31 cellular contexts compared by ENCODE assay signal in genomic region chr13:110062777-110063442, GRCh38.
DNase-seq lines count a peak whose midpoint lies in the region; ATAC-seq, FAIRE-seq and TF ChIP-seq lines count a peak whose summit lies in the region.
"Had no signal": no experiment of that assay in that cellular context is flagged by ENCODE, and none has a peak within 500 bp of the region (broad histone marks: within the 10 kb centered on the region; RNA-seq: fewer than 3 reads in every experiment).

No MANE protein-coding gene starts in this region.

- FAIRE-seq in pancreas (lab: Jason Lieb, UNC) = no peak
- FAIRE-seq: A204.1, astrocyte, D721Med, HTR-8/SVneo, islet of Langerhans, K562, urothelium cell line had no signal

- H3K27ac Mint-ChIP-seq in stimulated activated naive B cell treated with anti-CD40 and anti-IgM and Interleukin-4, amounts not matched to agents 10 μg/mL and 1 μg/mL and 100 μg/mL, for 72 hours = no peak overlapping the region
- H3K27ac Mint-ChIP-seq: activated naive CD8-positive, alpha-beta T cell treated with anti-CD3 and anti-CD28 coated beads, Interleukin-2, amount 10 ng/mL, durations not matched to agents 7 days and 5 days; dendritic cell treated with granulocyte-macrophage colony-stimulating factor and Interleukin-4, amounts not matched to agents 40 ng/mL and 50 ng/mL, for 4 days; HFFc6; nephron; stimulated activated naive CD8-positive, alpha-beta T cell treated with anti-CD3 and anti-CD28 coated beads, Interleukin-15, amount 100 ng/mL, for 72 hours had no signal

- no peaks in the 10 kb centered on the region for H3K27me3 ChIP-seq in left ventricle myocardium inferior (ENCODE audit: low read depth)
- no peaks in the 10 kb centered on the region for H3K27me3 ChIP-seq in pancreas

- no peak overlapping the region for H3K4me3 Mint-ChIP-seq in stimulated activated naive B cell treated with anti-CD40 and anti-IgM and Interleukin-4, amounts not matched to agents 10 μg/mL and 1 μg/mL and 100 μg/mL, for 72 hours
- H3K4me3 Mint-ChIP-seq: activated naive CD8-positive, alpha-beta T cell treated with anti-CD3 and anti-CD28 coated beads, Interleukin-2, amount 10 ng/mL, durations not matched to agents 7 days and 5 days; dendritic cell treated with granulocyte-macrophage colony-stimulating factor and Interleukin-4, amounts not matched to agents 40 ng/mL and 50 ng/mL, for 4 days; HFFc6; nephron; stimulated activated naive CD8-positive, alpha-beta T cell treated with anti-CD3 and anti-CD28 coated beads, Interleukin-15, amount 100 ng/mL, for 72 hours had no signal

- TF ChIP-seq CTCF in left ventricle myocardium inferior (IDR thresholded peaks at IDR 0.05; ENCODE audit: borderline replicate concordance) = no peak
- no peak for TF ChIP-seq CTCF in pancreas (IDR thresholded peaks at IDR 0.05)
- TF ChIP-seq CTCF in GM13976 (IDR thresholded peaks at IDR 0.05; ENCODE audit: borderline replicate concordance, control extremely low read depth, extremely low read depth, insufficient read depth, missing control alignments) = no peak

- H3K4me3 ChIP-seq in left ventricle myocardium inferior (no peak overlapping the region), pancreas (no peak overlapping the region)
- H3K4me3 ChIP-seq: K562, lung, thoracic aorta had no signal

- H3K27me3 Mint-ChIP-seq in stimulated activated naive B cell treated with anti-CD40 and anti-IgM and Interleukin-4, amounts not matched to agents 10 μg/mL and 1 μg/mL and 100 μg/mL, for 72 hours = no peaks in the 10 kb centered on the region
- H3K27me3 Mint-ChIP-seq: dendritic cell treated with granulocyte-macrophage colony-stimulating factor and Interleukin-4, amounts not matched to agents 40 ng/mL and 50 ng/mL, for 4 days; stimulated activated naive CD8-positive, alpha-beta T cell treated with anti-CD3 and anti-CD28 coated beads, Interleukin-15, amount 100 ng/mL, for 72 hours had no signal

- H3K36me3 ChIP-seq in left ventricle myocardium inferior = no peaks in the 10 kb centered on the region
- H3K36me3 ChIP-seq in pancreas = no peaks in the 10 kb centered on the region
- H3K36me3 ChIP-seq: thoracic aorta had no signal

- in situ Hi-C loops in GM13976 (cut with MboI; ENCODE audit: low sequenced_read_pairs, unreplicated experiment) = no loop called here

- 71 to 72% methylated on average over 19 of the region's 19 CpGs for WGBS in pancreas, 2 donors

- H3K27ac ChIP-seq in left ventricle myocardium inferior (replicated peaks) (peak overlapping the region; percentile 40), pancreas (peak overlapping the region in 2 of 4 donors; percentile 22 to 50)
- H3K27ac ChIP-seq: thoracic aorta had no signal

- H3K9me3 Mint-ChIP-seq in stimulated activated naive B cell treated with anti-CD40 and anti-IgM and Interleukin-4, amounts not matched to agents 10 μg/mL and 1 μg/mL and 100 μg/mL, for 72 hours = no peaks in the 10 kb centered on the region
- H3K9me3 Mint-ChIP-seq: activated naive CD8-positive, alpha-beta T cell treated with anti-CD3 and anti-CD28 coated beads, Interleukin-2, amount 10 ng/mL, durations not matched to agents 7 days and 5 days; dendritic cell treated with granulocyte-macrophage colony-stimulating factor and Interleukin-4, amounts not matched to agents 40 ng/mL and 50 ng/mL, for 4 days; HFFc6; nephron had no signal

- no peaks in the 10 kb centered on the region for H3K4me1 Mint-ChIP-seq in stimulated activated naive B cell treated with anti-CD40 and anti-IgM and Interleukin-4, amounts not matched to agents 10 μg/mL and 1 μg/mL and 100 μg/mL, for 72 hours
- H3K4me1 Mint-ChIP-seq: activated naive CD8-positive, alpha-beta T cell treated with anti-CD3 and anti-CD28 coated beads, Interleukin-2, amount 10 ng/mL, durations not matched to agents 7 days and 5 days; nephron; stimulated activated naive CD8-positive, alpha-beta T cell treated with anti-CD3 and anti-CD28 coated beads, Interleukin-15, amount 100 ng/mL, for 72 hours had no signal

- peak; percentile 28 to 73 (median 54) for ATAC-seq in pancreas
- no peak for ATAC-seq in stimulated activated naive B cell treated with anti-CD40 and anti-IgM and Interleukin-4, amounts not matched to agents 10 μg/mL and 1 μg/mL and 100 μg/mL, for 72 hours (replicated peaks)
- ATAC-seq: activated CD4-positive, CD25-positive, alpha-beta regulatory T cell treated with anti-CD3 and anti-CD28 coated beads, Interleukin-2, amount 50 U/mL, for 24 hours; K562; stimulated activated naive CD8-positive, alpha-beta T cell treated with anti-CD3 and anti-CD28 coated beads, Interleukin-15, amount 100 ng/mL, for 72 hours had no signal

- H3K9me3 ChIP-seq in left ventricle myocardium inferior (replicated peaks) = no peaks in the 10 kb centered on the region
- H3K9me3 ChIP-seq in pancreas = no peaks in the 10 kb centered on the region
- H3K9me3 ChIP-seq: thoracic aorta had no signal

- H3K4me1 ChIP-seq in left ventricle myocardium inferior = peaks cover 25% of the 10 kb centered on the region
- H3K4me1 ChIP-seq in pancreas = no peaks in the 10 kb centered on the region

- H3K36me3 Mint-ChIP-seq in stimulated activated naive B cell treated with anti-CD40 and anti-IgM and Interleukin-4, amounts not matched to agents 10 μg/mL and 1 μg/mL and 100 μg/mL, for 72 hours = no peaks in the 10 kb centered on the region
- H3K36me3 Mint-ChIP-seq: activated naive CD8-positive, alpha-beta T cell treated with anti-CD3 and anti-CD28 coated beads, Interleukin-2, amount 10 ng/mL, durations not matched to agents 7 days and 5 days had no signal

- peak; percentile 41 for DNase-seq in NCI-H82 (lab: John Stamatoyannopoulos, UW)
- DNase-seq in NCI-H82 treated with DMSO at 0.1 percent for 48 hours (lab: John Stamatoyannopoulos, UW; ENCODE audit: unreplicated experiment) = no peak
- DNase-seq in DMS79 (lab: John Stamatoyannopoulos, UW) = peak; percentile 73
- no peak for DNase-seq in left ventricle myocardium inferior
- DNase-seq in pancreas = peak in 1 of 6 donors; percentile 19
- DNase-seq in stimulated activated naive B cell treated with anti-CD40 and anti-IgM and Interleukin-4, amounts not matched to agents 10 μg/mL and 1 μg/mL and 100 μg/mL, for 72 hours = no peak
- no peak for DNase-seq in GM13976 (ENCODE audit: low spot score)
- DNase-seq in NCI-H1436 treated with DMSO at 0.1 percent for 48 hours (lab: John Stamatoyannopoulos, UW) = no peak
- DNase-seq: activated CD4-positive, alpha-beta T cell treated with anti-CD3 and anti-CD28 coated beads, Interleukin-2, amount 50 U/mL, for 4 hours; activated gamma-delta T cell treated with Interleukin-2 at 50 U/mL for 16 hours; activated naive CD8-positive, alpha-beta T cell treated with anti-CD3 and anti-CD28 coated beads, Interleukin-2, amount 10 ng/mL, durations not matched to agents 7 days and 5 days; activated T-cell treated with anti-CD3 and anti-CD28 coated beads, Interleukin-2, amount 50 U/mL, for 48 hours; GOT3; NCI-H2081; NCI-H446; OCI-M1; stimulated activated CD4-positive, alpha-beta T cell treated with anti-CD3 and anti-CD28 coated beads, Interleukin-1b, Interleukin-23, amount 100 ng/mL, for 48 hours; stimulated activated naive CD8-positive, alpha-beta T cell treated with anti-CD3 and anti-CD28 coated beads, Interleukin-15, amount 100 ng/mL, for 72 hours had no signal

- intact Hi-C loops in left ventricle myocardium inferior (cut with micrococcal nuclease) (no loop called here), pancreas (cut with DNase I) (no loop called here)

Comparison
In these comparisons a context has a peak if more than half of its experiments do, and no peak if none do; other contexts are left out.
1. DNase-seq: peak in NCI-H82 (single experiment) and DMS79 (single experiment); none in NCI-H82 treated with DMSO at 0.1 percent for 48 hours (single experiment), left ventricle myocardium inferior (single experiment), stimulated activated naive B cell treated with anti-CD40 and anti-IgM and Interleukin-4, amounts not matched to agents 10 μg/mL and 1 μg/mL and 100 μg/mL, for 72 hours (single experiment), GM13976 (single experiment) and NCI-H1436 treated with DMSO at 0.1 percent for 48 hours (single experiment).
2. ATAC-seq: peak in pancreas (4 of 4); none in stimulated activated naive B cell treated with anti-CD40 and anti-IgM and Interleukin-4, amounts not matched to agents 10 μg/mL and 1 μg/mL and 100 μg/mL, for 72 hours (0 of 2).